ENCODE assay signal across 11 cellular contexts in genomic region chr4:87120411-87121162, GRCh38.
DNase-seq lines count a peak whose midpoint lies in the region; ATAC-seq and TF ChIP-seq lines count a peak whose summit lies in the region.
"Had no signal": no experiment of that assay in that cellular context is flagged by ENCODE, and none has a peak within 500 bp of the region (broad histone marks: within the 10 kb centered on the region; RNA-seq: fewer than 3 reads in every experiment).

No MANE protein-coding gene starts in this region.

- intact Hi-C loops in ascending aorta (cut with DNase I) (loop anchor here (1.0 to 5.0 kb wide), 2 partner anchors 113 to 183 kb away; partner anchors contain the start of gene AFF1), heart right ventricle (cut with DNase I) (no loop called here), spleen (cut with DNase I; ENCODE audit: low total_unique reads) (no loop called here)

- H3K4me3 ChIP-seq in ascending aorta, result peak overlapping the region in 1 of 2 donors; percentile 56
- H3K4me3 ChIP-seq in heart right ventricle, result peak overlapping the region in 9 of 10 donors; percentile 17 to 46 (median 36)
- H3K4me3 ChIP-seq in spleen, result no peak overlapping the region
- H3K4me3 ChIP-seq: Peyer's patch had no signal

- TF ChIP-seq CTCF in ascending aorta (IDR thresholded peaks at IDR 0.05) (peak in 1 of 3 experiments; percentile 15), heart right ventricle (IDR thresholded peaks at IDR 0.05) (peak in 3 of 9 donors; percentile 18 to 37 (median 36)), spleen (IDR thresholded peaks at IDR 0.05 in 8 of 11, conservative IDR thresholded peaks at IDR 0.05 in 3 of 11) (no peak)

- H3K36me3 ChIP-seq in ascending aorta, result peaks cover 7 to 30% of the 10 kb centered on the region in 2 donors
- H3K36me3 ChIP-seq in heart right ventricle, result peaks cover 0 to 93% (median 18%) of the 10 kb centered on the region in 9 donors
- H3K36me3 ChIP-seq in spleen, result peaks cover 2 to 98% (median 34%) of the 10 kb centered on the region in 6 donors

- 36 to 46% methylated on average over 18 of the region's 18 CpGs for WGBS in heart right ventricle, 2 donors
- 76 to 89% (median 87%) methylated on average over 18 of the region's 18 CpGs for WGBS in spleen, 5 donors

- ATAC-seq in heart right ventricle (peak; percentile 80 to 90 (median 87)), GM21390 (IDR thresholded peaks at IDR 0.05; ENCODE audit: unreplicated experiment) (no peak), GM21423 (IDR thresholded peaks at IDR 0.05; ENCODE audit: unreplicated experiment) (no peak)

- H3K27me3 ChIP-seq in ascending aorta, result no peaks in the 10 kb centered on the region
- no peaks in the 10 kb centered on the region for H3K27me3 ChIP-seq in heart right ventricle
- H3K27me3 ChIP-seq in spleen (replicated peaks in 1 of 7), result no peaks in the 10 kb centered on the region
- H3K27me3 ChIP-seq: Peyer's patch had no signal

- TF ChIP-seq POLR2A in GM18951 (IDR thresholded peaks at IDR 0.05; ENCODE audit: extremely low read depth, insufficient read depth, insufficient read length) (peak; percentile 12), spleen (IDR thresholded peaks at IDR 0.05) (no peak)

- in situ Hi-C loops in GM18951 (cut with MboI; ENCODE audit: low sequenced_read_pairs, unreplicated experiment), result no loop called here

- H3K9me3 ChIP-seq in ascending aorta (no peaks in the 10 kb centered on the region), heart right ventricle (no peaks in the 10 kb centered on the region), spleen (no peaks in the 10 kb centered on the region)
- H3K9me3 ChIP-seq: Peyer's patch had no signal

- H3K4me1 ChIP-seq in ascending aorta (peaks cover 4 to 43% of the 10 kb centered on the region in 2 donors), heart right ventricle (peaks cover 0 to 69% (median 45%) of the 10 kb centered on the region in 9 donors), spleen (peaks cover 0 to 39% (median 17%) of the 10 kb centered on the region in 6 donors)

- H3K27ac ChIP-seq in ascending aorta, result peak overlapping the region; percentile 73 to 85
- peak overlapping the region; percentile 62 to 90 (median 83) for H3K27ac ChIP-seq in heart right ventricle
- peak overlapping the region in 2 of 8 donors; percentile 11 to 17 for H3K27ac ChIP-seq in spleen
- H3K27ac ChIP-seq: KMS-11 had no signal

- DNase-seq in ascending aorta (ENCODE audit: low spot score in 2 of 2) (peak in 1 of 2 donors; percentile 74), heart right ventricle (peak; percentile 40 to 69), pulmonary artery endothelial cell (ENCODE audit: low read depth, low spot score) (peak; percentile 36), spleen (no peak), NCI-H524 (lab: John Stamatoyannopoulos, UW) (no peak)
- DNase-seq: midbrain had no signal

Comparison
In these comparisons a context has a peak if more than half of its experiments do, and no peak if none do; other contexts are left out.
1. DNase-seq: peak in heart right ventricle (2 of 2) and pulmonary artery endothelial cell (single experiment); none in spleen (single experiment) and NCI-H524 (0 of 2).
2. H3K4me3 ChIP-seq: peak in heart right ventricle (9 of 10); none in spleen (0 of 8).
3. ATAC-seq: peak in heart right ventricle (8 of 8); none in GM21390 (single experiment) and GM21423 (single experiment).